Comparison of ENCODE assay signal across 8 cellular contexts in genomic region chr17:60602385-60602742, GRCh38. TPM values are rescaled to one million over a fixed set of nuclear protein-coding genes. Genes with fewer than 3 reads are reported as not detected.
DNase-seq lines count a peak whose midpoint lies in the region; ATAC-seq and TF ChIP-seq lines count a peak whose summit lies in the region.

No MANE protein-coding gene starts in this region.

- H3K4me3 ChIP-seq in GM12875 (ENCODE audit: low read depth, low read length), result peak overlapping the region; percentile 56
- H3K4me3 ChIP-seq in SK-N-MC, result peak overlapping the region; percentile 91
- H3K4me3 ChIP-seq in fibroblast of villous mesenchyme (ENCODE audit: low read depth, low read length), result peak overlapping the region; percentile 100
- H3K4me3 ChIP-seq in gastrocnemius medialis, result peak overlapping the region; percentile 87 to 96 (median 91)

- in situ Hi-C loops in gastrocnemius medialis (cut with MboI; ENCODE audit: low sequenced_read_pairs in 4 of 4), result no loop called here

- H3K9me3 ChIP-seq in SK-N-MC (ENCODE audit: low read depth, low read length), result no peaks in the 10 kb centered on the region
- H3K9me3 ChIP-seq in gastrocnemius medialis, result no peaks in the 10 kb centered on the region

- ATAC-seq in gastrocnemius medialis, result no peak
- no peak for ATAC-seq in HG02938 (IDR thresholded peaks at IDR 0.05; ENCODE audit: unreplicated experiment)
- no peak for ATAC-seq in GM19467 (IDR thresholded peaks at IDR 0.05; ENCODE audit: unreplicated experiment)

- H3K27ac ChIP-seq in SK-N-MC (peak overlapping the region; percentile 90), gastrocnemius medialis (peak overlapping the region; percentile 95 to 98 (median 98))

- H3K36me3 ChIP-seq in SK-N-MC (ENCODE audit: insufficient read depth, low read length) (no peaks in the 10 kb centered on the region), gastrocnemius medialis (no peaks in the 10 kb centered on the region)

- no peak for DNase-seq in SK-N-MC (ENCODE audit: low read depth, low spot score)
- DNase-seq in fibroblast of villous mesenchyme (ENCODE audit: low read depth), result peak; percentile 28
- DNase-seq in gastrocnemius medialis, result no peak
- no peak for DNase-seq in NCI-H2107 treated with DMSO at 0.1 percent for 48 hours (lab: John Stamatoyannopoulos, UW; ENCODE audit: unreplicated experiment)
- no peak for DNase-seq in CD1c-positive myeloid dendritic cell (ENCODE audit: extremely low spot score)

- no peak for TF ChIP-seq CTCF in GM12875 (IDR thresholded peaks at IDR 0.05; ENCODE audit: borderline replicate concordance, insufficient read depth, low read depth, low read length)
- TF ChIP-seq CTCF in fibroblast of villous mesenchyme (IDR thresholded peaks at IDR 0.05; ENCODE audit: insufficient read depth, low read depth, low read length), result no peak
- TF ChIP-seq CTCF in gastrocnemius medialis (IDR thresholded peaks at IDR 0.05 in 4 of 5, conservative IDR thresholded peaks at IDR 0.05 in 1 of 5), result no peak

- no peaks in the 10 kb centered on the region for H3K27me3 ChIP-seq in gastrocnemius medialis

- intact Hi-C loops in gastrocnemius medialis (cut with DNase I; ENCODE audit: low total_unique reads), result no loop called here

- H3K4me1 ChIP-seq in gastrocnemius medialis, result peaks cover 38 to 39% of the 10 kb centered on the region in 2 donors

- H3K9ac ChIP-seq in SK-N-MC (ENCODE audit: insufficient read length), result peak overlapping the region; percentile 91

- no peak for TF ChIP-seq POLR2A in gastrocnemius medialis (IDR thresholded peaks at IDR 0.05)

RNA-seq across cellular contexts. Expression of gene PPM1D, which starts 2.4 kb away (rescaled TPM):
- total RNA-seq in fibroblast of villous mesenchyme (10.3 and 15.5 TPM in 2 replicates), gastrocnemius medialis (10 to 100 TPM in 1 of 4 donors, 1 to 10 TPM in 3; 4.6 to 11.4 (median 9.2) TPM)
